7 cellular contexts compared by ENCODE assay signal in the genomic region with DNA sequence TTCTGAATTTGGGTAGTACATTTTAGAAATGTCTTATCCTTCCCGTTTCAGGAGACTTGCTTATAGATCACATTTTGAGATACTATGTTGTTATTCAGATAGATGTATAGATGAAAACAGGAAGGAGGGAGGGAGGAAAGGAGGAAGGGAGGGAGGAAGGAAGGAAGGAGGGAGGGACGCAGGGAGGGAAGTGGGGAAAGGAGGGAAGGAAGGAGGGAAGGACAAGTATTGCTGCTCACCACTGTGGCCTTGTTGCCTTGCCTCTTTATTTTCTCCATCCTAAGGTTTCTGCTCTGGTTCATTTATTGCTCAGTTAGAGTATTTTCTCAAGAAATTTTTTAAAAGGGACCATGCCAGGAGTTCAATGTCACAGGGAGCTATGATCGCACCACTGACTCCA.
"Had no signal": no experiment of that assay in that cellular context is flagged by ENCODE, and none has a peak within 500 bp of the region (broad histone marks: within the 10 kb centered on the region; RNA-seq: fewer than 3 reads in every experiment).

No MANE protein-coding gene starts in this region.

- H3K36me3 ChIP-seq: HAP-1 had no signal

- ATAC-seq: HCT116 had no signal

- H2AFZ ChIP-seq: GM23248 had no signal

- FAIRE-seq: HTR-8/SVneo had no signal

- H3K9ac ChIP-seq: GM23248 had no signal

- H3K4me3 ChIP-seq: GM23248, HAP-1 had no signal

- DNase-seq: GM23248, GOT3, H7, KG1 had no signal

- H3K9me3 ChIP-seq: HAP-1 had no signal

- H3K27ac ChIP-seq: GM23248 had no signal
